In genomic region chr17:78890111-78890897, GRCh38 we compare ENCODE assay signal across 8 cellular contexts. TPM values are rescaled to one million over a fixed set of nuclear protein-coding genes. Genes with fewer than 3 reads are reported as not detected.
DNase-seq lines count a peak whose midpoint lies in the region; ATAC-seq and TF ChIP-seq lines count a peak whose summit lies in the region.

No MANE protein-coding gene starts in this region.

- H3K9me3 Mint-ChIP-seq in CD8-positive, alpha-beta memory T cell = no peaks in the 10 kb centered on the region

- H3K27me3 ChIP-seq in CD8-positive, alpha-beta memory T cell (ENCODE audit: insufficient read depth, low read length, poor library complexity, severe bottlenecking) = no peaks in the 10 kb centered on the region

- no peak overlapping the region for H3K27ac ChIP-seq in CD8-positive, alpha-beta memory T cell (ENCODE audit: low read depth, low read length)
- H3K27ac ChIP-seq in caudate nucleus (ENCODE audit: low read depth, low read length) = peak overlapping the region; percentile 91

- H3K4me3 Mint-ChIP-seq in CD8-positive, alpha-beta memory T cell = peak overlapping the region in 4 of 7 donors; percentile 6 to 29 (median 12)

- ATAC-seq in HG03045 (IDR thresholded peaks at IDR 0.05; ENCODE audit: unreplicated experiment) = no peak

- POLR2A ChIA-PET in CD8-positive, alpha-beta memory T cell (lab: Charles Lee) = no interaction called here

- CTCF ChIA-PET in CD8-positive, alpha-beta memory T cell (lab: Charles Lee) = interaction anchor here (0.7 to 1.0 kb wide), 2 partner anchors 23 to 24 kb away, joined by 3 read pairs; no protein-coding TSS in a partner anchor

- no peaks in the 10 kb centered on the region for H3K36me3 Mint-ChIP-seq in CD8-positive, alpha-beta memory T cell

- H3K4me1 Mint-ChIP-seq in CD8-positive, alpha-beta memory T cell = peaks cover 9 to 29% (median 25%) of the 10 kb centered on the region in 3 donors

- no peak for TF ChIP-seq POLR2A in erythroblast (IDR thresholded peaks at IDR 0.05; ENCODE audit: low read length)

- H3K4me1 ChIP-seq in CD8-positive, alpha-beta memory T cell (ENCODE audit: insufficient read depth, low read length) = peaks cover 12% of the 10 kb centered on the region

- no peaks in the 10 kb centered on the region for H3K9me3 ChIP-seq in CD8-positive, alpha-beta memory T cell (ENCODE audit: low read length)

- peak in 3 of 5 donors; percentile 34 to 70 (median 64) for DNase-seq in CD8-positive, alpha-beta memory T cell
- DNase-seq in T-helper 2 cell (peak in 4 of 5 experiments; percentile 8 to 89 (median 8)), caudate nucleus (lab: John Stamatoyannopoulos, UW) (peak in 16 of 61 donors; percentile 21 to 85 (median 36)), pons (ENCODE audit: low spot score) (peak; percentile 80), NCI-H2029 (lab: John Stamatoyannopoulos, UW) (no peak), erythroblast (lab: John Stamatoyannopoulos, UW) (no peak), cerebellar cortex (ENCODE audit: low spot score) (no peak)

- no peak overlapping the region for H3K4me3 ChIP-seq in CD8-positive, alpha-beta memory T cell (ENCODE audit: low read length)

- H3K27me3 Mint-ChIP-seq in CD8-positive, alpha-beta memory T cell = peaks cover 11 to 13% of the 10 kb centered on the region in 2 donors

- H3K27ac Mint-ChIP-seq in CD8-positive, alpha-beta memory T cell = peak overlapping the region in 7 of 8 donors; percentile 39 to 94 (median 74)

- H3K36me3 ChIP-seq in CD8-positive, alpha-beta memory T cell (ENCODE audit: insufficient read depth, low read length) = no peaks in the 10 kb centered on the region

RNA-seq across cellular contexts. Expression of gene CEP295NL, which starts 12.7 kb away (rescaled TPM):
- not detected for total RNA-seq in CD8-positive, alpha-beta memory T cell
- not detected for polyA plus RNA-seq in CD8-positive, alpha-beta memory T cell

RNA-seq across cellular contexts. Expression of gene TIMP2, which starts 34.9 kb away (rescaled TPM):
- 1 to 10 TPM; 1.3 to 1.6 TPM for total RNA-seq in CD8-positive, alpha-beta memory T cell
- polyA plus RNA-seq in CD8-positive, alpha-beta memory T cell = 0.08 TPM

RNA-seq across cellular contexts. Expression of gene USP36, which starts 49.7 kb away (rescaled TPM):
- 100 to 1,000 TPM; 118 to 122 TPM for total RNA-seq in CD8-positive, alpha-beta memory T cell
- polyA plus RNA-seq in CD8-positive, alpha-beta memory T cell = 43.2 TPM

Comparison
In these comparisons a context has a peak if more than half of its experiments do, and no peak if none do; other contexts are left out.
1. DNase-seq: peak in CD8-positive, alpha-beta memory T cell (3 of 5), T-helper 2 cell (4 of 5) and pons (single experiment); none in NCI-H2029 (single experiment), erythroblast (0 of 2) and cerebellar cortex (single experiment).